In genomic region chr18:45821667-45822066, GRCh38 we compare ENCODE assay signal across 32 cellular contexts. TPM values are rescaled to one million over a fixed set of nuclear protein-coding genes. Genes with fewer than 3 reads are reported as not detected.
"Had no signal": no experiment of that assay in that cellular context is flagged by ENCODE, and none has a peak within 500 bp of the region (broad histone marks: within the 10 kb centered on the region; RNA-seq: fewer than 3 reads in every experiment).

No MANE protein-coding gene starts in this region.

- H2AFZ ChIP-seq: neural progenitor cell, parathyroid adenoma had no signal

- H3K27ac Mint-ChIP-seq: natural killer cell; nephron; neural progenitor cell; progenitor cell of endocrine pancreas; stimulated activated memory B cell treated with anti-CD40 and anti-IgM and Interleukin-4, amounts not matched to agents 10 μg/mL and 1 μg/mL and 100 μg/mL, for 72 hours; stimulated activated naive CD8-positive, alpha-beta T cell treated with anti-CD3 and anti-CD28 coated beads, Interleukin-15, amount 100 ng/mL, for 72 hours; type B pancreatic cell had no signal

- H3K79me2 ChIP-seq: parathyroid adenoma had no signal

- H3K9ac ChIP-seq: neural progenitor cell, parathyroid adenoma had no signal

- H3K36me3 ChIP-seq: neural progenitor cell, ovary, spleen, suprapubic skin, tibial artery, transverse colon, upper lobe of right lung, uterus had no signal

- H3K9me3 ChIP-seq: ovary, psoas muscle, suprapubic skin, testis, transverse colon, upper lobe of right lung, uterus had no signal

- H3K27me3 Mint-ChIP-seq: progenitor cell of endocrine pancreas, type B pancreatic cell had no signal

- H3K4me3 ChIP-seq: neural progenitor cell, ovary, psoas muscle, skin epidermis, smooth muscle cell, spleen, suprapubic skin, testis, tibial artery, transverse colon, upper lobe of right lung, uterus had no signal

- H3K4me1 Mint-ChIP-seq: nephron had no signal

- ATAC-seq: psoas muscle; right cardiac atrium; sciatic nerve; stimulated activated memory B cell treated with anti-CD40 and anti-IgM and Interleukin-4, amounts not matched to agents 10 μg/mL and 1 μg/mL and 100 μg/mL, for 72 hours; stimulated activated naive CD8-positive, alpha-beta T cell treated with anti-CD3 and anti-CD28 coated beads, Interleukin-15, amount 100 ng/mL, for 72 hours; stimulated activated naive CD8-positive, alpha-beta T cell treated with anti-CD3 and anti-CD28 coated beads, Interleukin-15, Interleukin-2, amounts not matched to agents 100 U/mL and 50 U/mL, for 24 hours; upper lobe of right lung had no signal

- H3K27me3 ChIP-seq: neural progenitor cell, ovary, suprapubic skin, testis, tibial artery, transverse colon, upper lobe of right lung, uterus had no signal

- H3K27ac ChIP-seq: neural progenitor cell, ovary, parathyroid adenoma, psoas muscle, skin epidermis, spleen, suprapubic skin, testis, tibial artery, transverse colon, upper lobe of right lung, uterus had no signal

- H3K4me3 Mint-ChIP-seq: natural killer cell; nephron; neural progenitor cell; stimulated activated memory B cell treated with anti-CD40 and anti-IgM and Interleukin-4, amounts not matched to agents 10 μg/mL and 1 μg/mL and 100 μg/mL, for 72 hours; stimulated activated naive CD8-positive, alpha-beta T cell treated with anti-CD3 and anti-CD28 coated beads, Interleukin-15, amount 100 ng/mL, for 72 hours; type B pancreatic cell had no signal

- DNase-seq: natural killer cell; occipital lobe; ovary; posterior cingulate gyrus; psoas muscle; right cardiac atrium; spleen; stimulated activated CD4-positive, alpha-beta T cell treated with anti-CD3 and anti-CD28 coated beads, Interleukin-12 subunit alpha, Interleukin-12 subunit beta, amount 100 ng/mL, for 4 hours; stimulated activated CD4-positive, alpha-beta T cell treated with anti-CD3 and anti-CD28 coated beads, Interleukin-1b, Interleukin-23, amount 100 ng/mL, for 48 hours; stimulated activated CD4-positive, alpha-beta T cell treated with anti-CD3 and anti-CD28 coated beads, Interleukin-4, amount 100 ng/mL, for 1 hour; stimulated activated CD4-positive, alpha-beta T cell treated with anti-CD3 and anti-CD28 coated beads, Interleukin-4, amount 100 ng/mL, for 4 hours; stimulated activated CD8-positive, alpha-beta memory T cell treated with anti-CD3 and anti-CD28 coated beads, Interleukin-4, amount 100 ng/mL, for 48 hours; stimulated activated naive CD4-positive, alpha-beta T cell; stimulated activated naive CD8-positive, alpha-beta T cell treated with anti-CD3 and anti-CD28 coated beads, Interleukin-15, amount 100 ng/mL, for 72 hours; stimulated activated naive CD8-positive, alpha-beta T cell treated with anti-CD3 and anti-CD28 coated beads, Interleukin-15, Interleukin-2, amounts not matched to agents 100 U/mL and 50 U/mL, for 24 hours; substantia nigra; testis; tibial artery; transverse colon; upper lobe of right lung; uterus had no signal

- H3K9me3 Mint-ChIP-seq: natural killer cell; nephron; neural progenitor cell; stimulated activated memory B cell treated with anti-CD40 and anti-IgM and Interleukin-4, amounts not matched to agents 10 μg/mL and 1 μg/mL and 100 μg/mL, for 72 hours had no signal

- H3K4me1 ChIP-seq: neural progenitor cell, parathyroid adenoma, psoas muscle, suprapubic skin, testis, tibial artery, transverse colon, upper lobe of right lung, uterus had no signal

- H3K36me3 Mint-ChIP-seq: neural progenitor cell, type B pancreatic cell had no signal

- H3K4me2 ChIP-seq: neural progenitor cell, smooth muscle cell had no signal

RNA-seq across cellular contexts. Expression of gene SIGLEC15, which starts 3.8 kb away (rescaled TPM):
- total RNA-seq: natural killer cell, occipital lobe, progenitor cell of endocrine pancreas, psoas muscle, transverse colon had no signal
- polyA plus RNA-seq: neural cell, psoas muscle had no signal
